In the genomic region with DNA sequence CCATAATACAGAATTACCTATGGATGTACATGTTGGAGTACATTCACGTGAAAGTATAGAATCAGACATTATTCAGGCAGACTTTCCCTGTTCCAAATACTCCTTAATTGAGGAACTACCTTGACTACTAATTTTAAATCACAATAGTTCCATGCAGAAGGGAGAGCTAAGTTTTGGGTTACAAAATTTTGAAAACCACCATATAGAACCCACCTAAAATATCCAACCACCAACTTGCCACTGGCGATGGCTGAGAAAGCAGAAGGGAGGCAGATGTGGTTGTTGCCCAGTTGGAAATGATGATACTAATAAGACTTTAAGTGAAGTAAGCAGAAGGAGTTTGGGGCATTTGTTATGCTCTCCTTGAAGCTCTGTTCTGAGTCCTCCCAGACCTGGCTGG, we compare ENCODE assay signal across 26 cellular contexts.
DNase-seq lines count a peak whose midpoint lies in the region; ATAC-seq and TF ChIP-seq lines count a peak whose summit lies in the region.
"Had no signal": no experiment of that assay in that cellular context is flagged by ENCODE, and none has a peak within 500 bp of the region (broad histone marks: within the 10 kb centered on the region; RNA-seq: fewer than 3 reads in every experiment).

No MANE protein-coding gene starts in this region.

- ATAC-seq in activated B cell treated with CpG ODN at 0.5 μM for 24 hours (ENCODE audit: low read depth) (no peak), HG03280 (IDR thresholded peaks at IDR 0.05; ENCODE audit: unreplicated experiment) (no peak), GM21381 (IDR thresholded peaks at IDR 0.05; ENCODE audit: unreplicated experiment) (no peak), GM18505 (IDR thresholded peaks at IDR 0.05; ENCODE audit: unreplicated experiment) (no peak)
- ATAC-seq in stimulated activated naive B cell treated with anti-CD40 and anti-IgM and Interleukin-4, amounts not matched to agents 10 μg/mL and 1 μg/mL and 100 μg/mL, for 72 hours (replicated peaks) = peak in 1 of 2 donors; percentile 13
- ATAC-seq: effector memory CD8-positive, alpha-beta T cell; heart left ventricle had no signal

- no peak overlapping the region for H3K9ac ChIP-seq in Karpas-422 (ENCODE audit: low read length)
- H3K9ac ChIP-seq: GM23248, KMS-11 had no signal

- H3K36me3 ChIP-seq in Karpas-422 (ENCODE audit: insufficient read depth, low read length) = no peaks in the 10 kb centered on the region
- H3K36me3 ChIP-seq: breast epithelium, heart left ventricle, prostate gland had no signal

- H3K27ac Mint-ChIP-seq in activated T-cell treated with anti-CD3 and anti-CD28 coated beads, Interleukin-2, amount 50 U/mL, for 24 hours = peak overlapping the region; percentile 6
- H3K27ac Mint-ChIP-seq in activated B cell treated with CpG ODN at 0.5 μM for 24 hours = peak overlapping the region; percentile 99
- H3K27ac Mint-ChIP-seq in stimulated activated naive B cell treated with anti-CD40 and anti-IgM and Interleukin-4, amounts not matched to agents 10 μg/mL and 1 μg/mL and 100 μg/mL, for 72 hours = peak overlapping the region; percentile 99
- H3K27ac Mint-ChIP-seq: activated naive CD4-positive, alpha-beta T cell treated with anti-CD3 and anti-CD28 coated beads for 36 hours; effector memory CD8-positive, alpha-beta T cell; HFFc6 had no signal

- H3K9me2 ChIP-seq in Karpas-422 (replicated peaks; ENCODE audit: insufficient read depth, low read length) = no peaks in the 10 kb centered on the region

- no peak overlapping the region for H3K4me3 Mint-ChIP-seq in activated T-cell treated with anti-CD3 and anti-CD28 coated beads, Interleukin-2, amount 50 U/mL, for 24 hours
- H3K4me3 Mint-ChIP-seq in activated B cell treated with CpG ODN at 0.5 μM for 24 hours = peak overlapping the region; percentile 75
- peak overlapping the region; percentile 27 to 58 for H3K4me3 Mint-ChIP-seq in stimulated activated naive B cell treated with anti-CD40 and anti-IgM and Interleukin-4, amounts not matched to agents 10 μg/mL and 1 μg/mL and 100 μg/mL, for 72 hours
- H3K4me3 Mint-ChIP-seq: activated naive CD4-positive, alpha-beta T cell treated with anti-CD3 and anti-CD28 coated beads for 36 hours; activated T-cell treated with anti-CD3 and anti-CD28 coated beads, Interleukin-2, amount 50 U/mL, for 4 hours; effector memory CD8-positive, alpha-beta T cell; HFFc6 had no signal

- peaks cover 10% of the 10 kb centered on the region for H3K27me3 Mint-ChIP-seq in activated T-cell treated with anti-CD3 and anti-CD28 coated beads, Interleukin-2, amount 50 U/mL, for 24 hours
- no peaks in the 10 kb centered on the region for H3K27me3 Mint-ChIP-seq in activated B cell treated with CpG ODN at 0.5 μM for 24 hours
- no peaks in the 10 kb centered on the region for H3K27me3 Mint-ChIP-seq in stimulated activated naive B cell treated with anti-CD40 and anti-IgM and Interleukin-4, amounts not matched to agents 10 μg/mL and 1 μg/mL and 100 μg/mL, for 72 hours
- H3K27me3 Mint-ChIP-seq: effector memory CD8-positive, alpha-beta T cell had no signal

- TF ChIP-seq POLR2A in GM18505 (IDR thresholded peaks at IDR 0.05; ENCODE audit: borderline replicate concordance, extremely low read depth, insufficient read depth, insufficient read length) = no peak

- no peak for DNase-seq in activated T-cell treated with anti-CD3 and anti-CD28 coated beads, Interleukin-2, amount 50 U/mL, for 24 hours
- no peak for DNase-seq in activated T-cell treated with anti-CD3 and anti-CD28 coated beads, Interleukin-2, amount 50 U/mL, for 1 hour
- DNase-seq in Karpas-422 (no peak), activated B cell treated with CpG ODN at 0.5 μM for 24 hours (no peak)
- DNase-seq in stimulated activated naive B cell treated with anti-CD40 and anti-IgM and Interleukin-4, amounts not matched to agents 10 μg/mL and 1 μg/mL and 100 μg/mL, for 72 hours = no peak
- DNase-seq: ACHN; activated CD4-positive, alpha-beta T cell treated with anti-CD3 and anti-CD28 coated beads for 1 hour; activated naive CD4-positive, alpha-beta T cell treated with anti-CD3 and anti-CD28 coated beads for 36 hours; activated T-cell treated with anti-CD3 and anti-CD28 coated beads, Interleukin-2, amount 50 U/mL, for 4 hours; amygdala; C1 segment of cervical spinal cord; effector memory CD8-positive, alpha-beta T cell; EL; foreskin fibroblast; GM23248; heart left ventricle; HFFc6; NCI-H1048; NCI-H1694 treated with DMSO at 0.1 percent for 48 hours; NCI-H524 treated with DMSO at 0.1 percent for 48 hours had no signal

- H3K36me3 Mint-ChIP-seq in activated T-cell treated with anti-CD3 and anti-CD28 coated beads, Interleukin-2, amount 50 U/mL, for 24 hours (ENCODE audit: low read depth) = no peaks in the 10 kb centered on the region
- peaks cover 5% of the 10 kb centered on the region for H3K36me3 Mint-ChIP-seq in activated B cell treated with CpG ODN at 0.5 μM for 24 hours (ENCODE audit: low read depth)
- H3K36me3 Mint-ChIP-seq in stimulated activated naive B cell treated with anti-CD40 and anti-IgM and Interleukin-4, amounts not matched to agents 10 μg/mL and 1 μg/mL and 100 μg/mL, for 72 hours = peaks cover 38 to 62% of the 10 kb centered on the region in 2 donors

- POLR2A ChIA-PET in activated B cell treated with CpG ODN at 0.5 μM for 24 hours (lab: Charles Lee) = interaction anchor here (0.9 to 6.2 kb wide), 12 partner anchors 18 to 770 kb away, joined by 3 to 66 read pairs (median 4); partner anchors contain the start of genes DUSP10 and HLX

- H3K4me2 ChIP-seq in Karpas-422 (ENCODE audit: low read depth, low read length, poor library complexity, severe bottlenecking) = peak overlapping the region; percentile 33
- H3K4me2 ChIP-seq: KMS-11 had no signal

- no peak overlapping the region for H2AFZ ChIP-seq in Karpas-422 (ENCODE audit: low read length)
- H2AFZ ChIP-seq: GM23248 had no signal

- H4K20me1 ChIP-seq in Karpas-422 (ENCODE audit: insufficient read depth, low read depth, low read length) = no peaks in the 10 kb centered on the region

- H3K4me3 ChIP-seq in Karpas-422 (ENCODE audit: low read length) = no peak overlapping the region
- H3K4me3 ChIP-seq: breast epithelium, GM23248, heart left ventricle, prostate gland had no signal

- intact Hi-C loops in activated B cell treated with CpG ODN at 0.5 μM for 24 hours (cut with micrococcal nuclease) = loop anchor here (1.0 to 5.0 kb wide), 8 partner anchors 24 to 369 kb away; partner anchors contain the start of gene HLX

- no peaks in the 10 kb centered on the region for H3K9me3 ChIP-seq in Karpas-422 (ENCODE audit: low read length)
- H3K9me3 ChIP-seq: breast epithelium, heart left ventricle, prostate gland had no signal

- H3K9me3 Mint-ChIP-seq in activated T-cell treated with anti-CD3 and anti-CD28 coated beads, Interleukin-2, amount 50 U/mL, for 24 hours = no peaks in the 10 kb centered on the region
- H3K9me3 Mint-ChIP-seq in activated B cell treated with CpG ODN at 0.5 μM for 24 hours = no peaks in the 10 kb centered on the region
- peaks cover 9 to 11% of the 10 kb centered on the region in 2 donors for H3K9me3 Mint-ChIP-seq in stimulated activated naive B cell treated with anti-CD40 and anti-IgM and Interleukin-4, amounts not matched to agents 10 μg/mL and 1 μg/mL and 100 μg/mL, for 72 hours
- H3K9me3 Mint-ChIP-seq: activated naive CD4-positive, alpha-beta T cell treated with anti-CD3 and anti-CD28 coated beads for 36 hours; activated T-cell treated with anti-CD3 and anti-CD28 coated beads, Interleukin-2, amount 50 U/mL, for 4 hours; HFFc6 had no signal

- H3K27ac ChIP-seq in Karpas-422 (ENCODE audit: low read length) = no peak overlapping the region
- H3K27ac ChIP-seq: breast epithelium, GM23248, KMS-11, prostate gland had no signal

- H3K79me2 ChIP-seq in Karpas-422 (ENCODE audit: low read length) = no peaks in the 10 kb centered on the region

- CTCF ChIA-PET in activated B cell treated with CpG ODN at 0.5 μM for 24 hours (lab: Charles Lee) = interaction anchor here (1.0 to 2.1 kb wide), 5 partner anchors 29 to 194 kb away, joined by 3 to 13 read pairs (median 7); no protein-coding TSS in a partner anchor

- no peak for TF ChIP-seq CTCF in activated B cell treated with CpG ODN at 0.5 μM for 24 hours (IDR thresholded peaks at IDR 0.05)

- peaks cover 19% of the 10 kb centered on the region for H3K4me1 ChIP-seq in Karpas-422 (ENCODE audit: low read length)
- H3K4me1 ChIP-seq: breast epithelium, prostate gland had no signal

- H3K4me1 Mint-ChIP-seq in activated T-cell treated with anti-CD3 and anti-CD28 coated beads, Interleukin-2, amount 50 U/mL, for 24 hours (ENCODE audit: low read depth) = peaks cover 8% of the 10 kb centered on the region
- H3K4me1 Mint-ChIP-seq in activated B cell treated with CpG ODN at 0.5 μM for 24 hours = peaks cover 89% of the 10 kb centered on the region
- H3K4me1 Mint-ChIP-seq in stimulated activated naive B cell treated with anti-CD40 and anti-IgM and Interleukin-4, amounts not matched to agents 10 μg/mL and 1 μg/mL and 100 μg/mL, for 72 hours = peaks cover 59 to 89% of the 10 kb centered on the region in 2 donors

- H3K27me3 ChIP-seq in Karpas-422 (ENCODE audit: low read length) = no peaks in the 10 kb centered on the region; the same call in 1 of the 2 replicates
- H3K27me3 ChIP-seq: breast epithelium, heart left ventricle had no signal

Comparison
In these comparisons a context has a peak if more than half of its experiments do, and no peak if none do; other contexts are left out.
1. H3K27ac Mint-ChIP-seq: peak in every context shown above with its lines; median percentile 99 in activated B cell treated with CpG ODN at 0.5 μM for 24 hours; 99 in stimulated activated naive B cell treated with anti-CD40 and anti-IgM and Interleukin-4, amounts not matched to agents 10 μg/mL and 1 μg/mL and 100 μg/mL, for 72 hours; 6 in activated T-cell treated with anti-CD3 and anti-CD28 coated beads, Interleukin-2, amount 50 U/mL, for 24 hours.